ENCODE assay signal across 9 cellular contexts in the genomic region with DNA sequence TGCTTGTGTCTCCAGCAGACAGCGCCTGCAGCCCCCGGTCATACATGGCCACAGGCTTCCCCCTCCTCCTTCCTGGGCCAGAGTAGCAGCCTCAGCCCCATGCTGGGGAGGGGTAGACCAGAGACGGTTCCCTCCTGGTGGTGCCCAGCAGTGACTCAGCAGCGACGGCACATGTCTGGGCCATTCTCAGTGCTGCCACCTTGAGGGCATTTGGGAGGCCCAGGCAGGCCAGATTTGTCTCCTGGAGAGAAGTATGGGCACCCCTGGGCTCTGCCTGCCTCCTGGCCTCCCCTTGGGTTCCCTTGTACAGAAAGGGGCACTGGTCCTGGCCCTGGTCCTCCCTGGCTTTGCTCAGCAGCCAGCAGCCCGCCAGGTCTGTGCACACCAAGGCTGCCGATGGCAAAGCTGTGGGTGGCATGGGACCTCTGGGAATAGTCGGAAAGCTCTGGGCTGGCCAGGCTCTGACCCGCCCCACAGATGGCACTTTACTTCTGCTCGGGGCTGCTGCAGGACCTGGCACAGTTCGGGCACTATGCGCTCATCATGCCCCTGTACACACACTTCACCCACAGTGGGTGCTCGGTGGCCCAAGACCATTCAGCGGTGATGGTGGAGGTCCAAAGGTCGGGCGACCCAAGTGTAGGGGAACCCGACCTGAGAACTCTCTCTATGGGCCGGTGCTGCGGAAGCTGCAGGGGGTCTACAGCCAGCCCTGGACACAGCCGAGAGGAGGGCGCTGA. TPM values are rescaled to one million over a fixed set of nuclear protein-coding genes. Genes with fewer than 3 reads are reported as not detected.
A peak's percentile ranks its signal among the peaks of the same experiment; 100 is the strongest.
DNase-seq lines count a peak whose midpoint lies in the region; ATAC-seq and TF ChIP-seq lines count a peak whose summit lies in the region.
"Had no signal": no experiment of that assay in that cellular context is flagged by ENCODE, and none has a peak within 500 bp of the region (broad histone marks: within the 10 kb centered on the region; RNA-seq: fewer than 3 reads in every experiment).

No MANE protein-coding gene starts in this region.

- H3K27me3 ChIP-seq in mammary epithelial cell (ENCODE audit: insufficient read depth, low read length) (no peaks in the 10 kb centered on the region), mesenchymal stem cell (ENCODE audit: control insufficient read depth in 1 of 2, insufficient read depth in 1 of 2, low read length in 2 of 2) (peaks cover 15 to 16% of the 10 kb centered on the region in 2 experiments)
- H3K27me3 ChIP-seq: ascending aorta had no signal

- CTCF ChIA-PET in mammary epithelial cell (lab: Charles Lee; ENCODE audit: low non-redundant PET), result no interaction called here

- H4K20me1 ChIP-seq in mammary epithelial cell (ENCODE audit: insufficient read depth, low read length), result no peaks in the 10 kb centered on the region

- H2AFZ ChIP-seq in mammary epithelial cell (ENCODE audit: low read depth, low read length) (no peak overlapping the region), mesenchymal stem cell (ENCODE audit: low read depth, low read length) (no peak overlapping the region)

- peak overlapping the region in 1 of 2 experiments; percentile 39 for H3K14ac ChIP-seq in mesenchymal stem cell (ENCODE audit: low read length in 2 of 2)

- no peak overlapping the region for H3K4me3 ChIP-seq in Jurkat, Clone E6-1 (ENCODE audit: low read length)
- H3K4me3 ChIP-seq in mammary epithelial cell (replicated peaks in 1 of 3; ENCODE audit: insufficient read depth in 1 of 3, low read depth in 2 of 3, low read length in 3 of 3), result no peak overlapping the region
- no peak overlapping the region for H3K4me3 ChIP-seq in mesenchymal stem cell (ENCODE audit: insufficient read depth in 1 of 2, low read depth in 1 of 2, low read length in 2 of 2)
- H3K4me3 ChIP-seq: ascending aorta had no signal

- intact Hi-C loops in mammary epithelial cell (cut with micrococcal nuclease), result loop anchor here (5.0 kb wide), 1 partner anchor 302 kb away; no protein-coding TSS in a partner anchor

- 77% methylated on average over 18 of the region's 21 CpGs for whole genome bisulfite sequencing in mammary epithelial cell (ENCODE audit: low coverage, missing lambda C conversion rate)
- WGBS in mesenchymal stem cell, result 76% methylated on average over 21 of the region's 21 CpGs

- ATAC-seq in GM21515 (IDR thresholded peaks at IDR 0.05; ENCODE audit: unreplicated experiment) (no peak), GM19328 (IDR thresholded peaks at IDR 0.05; ENCODE audit: unreplicated experiment) (no peak)

- H3K4me1 ChIP-seq in mammary epithelial cell (ENCODE audit: insufficient read depth, low read length) (no peaks in the 10 kb centered on the region), mesenchymal stem cell (ENCODE audit: control insufficient read depth, insufficient read depth, low read depth, low read length) (peaks cover 4% of the 10 kb centered on the region)
- H3K4me1 ChIP-seq: ascending aorta had no signal

- H3K36me3 ChIP-seq in mammary epithelial cell (ENCODE audit: insufficient read depth, low read length), result no peaks in the 10 kb centered on the region
- H3K36me3 ChIP-seq in mesenchymal stem cell (ENCODE audit: control insufficient read depth in 1 of 2, insufficient read depth in 2 of 2, low read depth in 1 of 2, low read length in 2 of 2), result no peaks in the 10 kb centered on the region
- H3K36me3 ChIP-seq: ascending aorta had no signal

- H2AK5ac ChIP-seq in mesenchymal stem cell (ENCODE audit: low read length, severe bottlenecking), result no peak overlapping the region

- TF ChIP-seq CTCF in mammary epithelial cell (conservative IDR thresholded peaks at IDR 0.05 in 1 of 2, IDR thresholded peaks at IDR 0.05 in 1 of 2; ENCODE audit: extremely low read depth in 1 of 2, insufficient read depth in 1 of 2, low read depth in 1 of 2, low read length in 2 of 2), result peak; percentile 75 to 80

- peak overlapping the region in 1 of 2 experiments; percentile 34 for H2BK12ac ChIP-seq in mesenchymal stem cell (ENCODE audit: low read length in 2 of 2)

- H3K27ac ChIP-seq in mammary epithelial cell (ENCODE audit: insufficient read depth, low read depth, low read length) (no peak overlapping the region), mesenchymal stem cell (ENCODE audit: low read length, poor library complexity, severe bottlenecking) (no peak overlapping the region)
- H3K27ac ChIP-seq: ascending aorta had no signal

- H3K4me2 ChIP-seq in mammary epithelial cell (ENCODE audit: insufficient read depth, low read depth, low read length) (no peak overlapping the region), mesenchymal stem cell (ENCODE audit: low read length, poor library complexity, severe bottlenecking) (no peak overlapping the region)

- H2BK5ac ChIP-seq in mesenchymal stem cell (ENCODE audit: low read depth, low read length, poor library complexity, severe bottlenecking), result no peak overlapping the region

- dilution Hi-C loops in mammary epithelial cell (cut with HindIII; ENCODE audit: low sequenced_read_pairs), result no loop called here

- H3K9me3 ChIP-seq in mammary epithelial cell (replicated peaks; ENCODE audit: insufficient read depth, low read length), result no peaks in the 10 kb centered on the region
- H3K9me3 ChIP-seq in mesenchymal stem cell (ENCODE audit: control insufficient read depth, low read length), result no peaks in the 10 kb centered on the region
- H3K9me3 ChIP-seq: ascending aorta had no signal

- peak; percentile 81 for DNase-seq in GM03348 (ENCODE audit: low spot score)
- DNase-seq in Jurkat, Clone E6-1 (ENCODE audit: low read depth, low spot score), result peak; percentile 76
- DNase-seq in UCSD-AML1 (lab: John Stamatoyannopoulos, UW; ENCODE audit: unreplicated experiment), result peak; percentile 44
- DNase-seq in mammary epithelial cell, result peak; percentile 54
- DNase-seq in mesenchymal stem cell, result peak; percentile 68
- DNase-seq in stimulated activated naive CD4-positive, alpha-beta T cell (lab: John Stamatoyannopoulos, UW), result peak in 5 of 6 experiments; percentile 10 to 30 (median 24)

- H3K4ac ChIP-seq in mesenchymal stem cell (ENCODE audit: low read depth in 1 of 2, low read length in 2 of 2), result no peak overlapping the region

- H3K9ac ChIP-seq in mammary epithelial cell (ENCODE audit: insufficient read depth, low read length) (no peak overlapping the region), mesenchymal stem cell (ENCODE audit: low read length) (no peak overlapping the region)

- H3K79me1 ChIP-seq in mesenchymal stem cell (replicated peaks; ENCODE audit: low read length, poor library complexity, severe bottlenecking), result no peaks in the 10 kb centered on the region

- in situ Hi-C loops in mammary epithelial cell (cut with MboI; ENCODE audit: low sequenced_read_pairs in 2 of 2), result loop anchor here in 1 of 2 donors (5.0 to 25.0 kb wide), 2 partner anchors 107 to 537 kb away; no protein-coding TSS in a partner anchor

- no peak overlapping the region for H2BK15ac ChIP-seq in mesenchymal stem cell (ENCODE audit: low read depth, poor library complexity, severe bottlenecking)

- no peak overlapping the region for H4K8ac ChIP-seq in mesenchymal stem cell (ENCODE audit: low read length)

- H3K23ac ChIP-seq in mesenchymal stem cell (ENCODE audit: low read length in 2 of 2), result no peak overlapping the region

- no peak overlapping the region for H3K18ac ChIP-seq in mesenchymal stem cell (ENCODE audit: low read depth in 1 of 2, low read length in 2 of 2)

- H3K79me2 ChIP-seq in mammary epithelial cell (ENCODE audit: insufficient read depth, low read length), result no peaks in the 10 kb centered on the region

- no peak overlapping the region for H2BK120ac ChIP-seq in mesenchymal stem cell (ENCODE audit: low read depth, low read length)

- BruUV-seq in mammary epithelial cell (replicated peaks; lab: Mats Ljungman, UMichigan), result no TSS peak

- no peak overlapping the region for H4K91ac ChIP-seq in mesenchymal stem cell (ENCODE audit: low read length)

RNA-seq across cellular contexts. Expression of a gene that starts 11.4 kb away (rescaled TPM):
- not detected for polyA plus RNA-seq in Jurkat, Clone E6-1 (2012; ENCODE audit: insufficient read depth, insufficient read length)
- not detected for total RNA-seq in mammary epithelial cell
- polyA plus RNA-seq in mammary epithelial cell, result not detected
- not detected for polyA minus RNA-seq in mammary epithelial cell
- polyA plus RNA-seq in mesenchymal stem cell (2013, experiment 1 of 2), result not detected
- not detected for polyA plus RNA-seq in mesenchymal stem cell (2013, experiment 2 of 2)
- total RNA-seq: ascending aorta had no signal

RNA-seq across cellular contexts. Expression of a gene that starts 37.9 kb away (rescaled TPM):
- not detected for polyA plus RNA-seq in Jurkat, Clone E6-1 (2012; ENCODE audit: insufficient read depth, insufficient read length)
- not detected for total RNA-seq in mammary epithelial cell
- polyA plus RNA-seq in mammary epithelial cell, result 0.03 TPM
- polyA minus RNA-seq in mammary epithelial cell, result not detected
- polyA plus RNA-seq in mesenchymal stem cell (2013, experiment 1 of 2), result not detected
- polyA plus RNA-seq in mesenchymal stem cell (2013, experiment 2 of 2), result not detected
- total RNA-seq: ascending aorta had no signal

RNA-seq across cellular contexts. Expression of a gene that starts 43.1 kb away (rescaled TPM):
- 0.73 TPM for polyA plus RNA-seq in Jurkat, Clone E6-1 (2012; ENCODE audit: insufficient read depth, insufficient read length)
- not detected for total RNA-seq in mammary epithelial cell
- not detected for polyA plus RNA-seq in mammary epithelial cell
- polyA minus RNA-seq in mammary epithelial cell, result not detected
- polyA plus RNA-seq in mesenchymal stem cell (2013, experiment 1 of 2), result not detected
- polyA plus RNA-seq in mesenchymal stem cell (2013, experiment 2 of 2), result not detected

Comparison
In these comparisons a context has a peak if more than half of its experiments do, and no peak if none do; other contexts are left out.
1. DNase-seq: peak in every context shown above with its lines; median percentile 81 in GM03348; 76 in Jurkat, Clone E6-1; 68 in mesenchymal stem cell; 54 in mammary epithelial cell; 44 in UCSD-AML1; 24 in stimulated activated naive CD4-positive, alpha-beta T cell.